Comparison of ENCODE assay signal across 8 cellular contexts in the genomic region with DNA sequence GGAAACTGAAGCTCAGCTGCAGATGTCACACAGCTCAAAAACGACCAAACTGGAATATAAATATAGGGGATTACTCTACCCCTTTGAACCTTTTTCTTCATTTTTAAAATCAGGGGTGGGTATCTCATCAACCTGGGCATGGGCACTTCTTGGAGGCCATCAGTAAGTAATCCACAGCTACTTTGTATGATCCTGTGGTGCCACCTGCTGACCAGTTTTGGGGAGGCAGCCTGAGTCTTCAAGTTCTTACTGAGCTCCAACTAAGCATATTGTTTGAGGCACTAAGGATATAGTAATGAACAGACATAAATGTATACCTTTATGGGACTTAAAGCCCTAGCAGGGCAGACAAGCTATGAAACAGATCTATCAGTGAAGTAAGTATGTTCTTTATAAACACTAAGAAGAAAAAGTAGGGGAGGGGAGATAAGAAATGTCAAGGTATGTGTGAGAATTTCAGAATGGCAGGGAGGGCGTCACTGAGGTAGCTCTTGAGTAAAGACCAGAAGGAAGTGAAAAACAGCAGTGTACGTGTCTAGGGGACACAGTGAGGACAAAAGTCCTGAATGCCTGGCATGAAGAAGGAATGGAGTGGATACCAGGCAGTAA. TPM values are rescaled to one million over a fixed set of nuclear protein-coding genes. Genes with fewer than 3 reads are reported as not detected.
DNase-seq lines count a peak whose midpoint lies in the region; ATAC-seq and TF ChIP-seq lines count a peak whose summit lies in the region.

No MANE protein-coding gene starts in this region.

- ATAC-seq in GM21619 (IDR thresholded peaks at IDR 0.05; ENCODE audit: unreplicated experiment) (peak; percentile 72), GM21360 (IDR thresholded peaks at IDR 0.05; ENCODE audit: unreplicated experiment) (no peak)
- peak; percentile 74 for ATAC-seq in activated CD4-positive, alpha-beta T cell treated with anti-CD3 and anti-CD28 coated beads for 36 hours

- H3K27ac ChIP-seq in liver (ENCODE audit: low read depth in 1 of 2, low read length in 2 of 2): no peak overlapping the region

- peak; percentile 46 for DNase-seq in DMS153 (lab: John Stamatoyannopoulos, UW)
- DNase-seq in NCI-H1694 (lab: John Stamatoyannopoulos, UW): peak; percentile 57
- peak; percentile 77 for DNase-seq in activated CD4-positive, alpha-beta T cell treated with anti-CD3 and anti-CD28 coated beads for 36 hours
- DNase-seq in chondrocyte (ENCODE audit: low spot score): no peak
- peak; percentile 52 for DNase-seq in stimulated activated CD8-positive, alpha-beta memory T cell treated with anti-CD3 and anti-CD28 coated beads, Interleukin-12 subunit alpha, Interleukin-12 subunit beta, amount 100 ng/mL, for 1 hour (ENCODE audit: low read depth)

- CTCF ChIA-PET in activated CD4-positive, alpha-beta T cell treated with anti-CD3 and anti-CD28 coated beads for 36 hours (lab: Charles Lee): interaction anchor here (0.6 to 4.3 kb wide), 39 partner anchors 10 to 1014 kb away, joined by 3 to 86 read pairs (median 5); a partner anchor contains a TSS

- H3K9ac ChIP-seq in liver (ENCODE audit: low read depth in 1 of 2, low read length in 2 of 2): no peak overlapping the region

- WGBS in liver: 43% methylated on average over 3 of the region's 3 CpGs

- no peaks in the 10 kb centered on the region for H3K9me3 Mint-ChIP-seq in activated CD4-positive, alpha-beta T cell treated with anti-CD3 and anti-CD28 coated beads for 36 hours (ENCODE audit: low read depth)
- no peaks in the 10 kb centered on the region for H3K9me3 Mint-ChIP-seq in chondrocyte (ENCODE audit: low read depth)

- H3K4me1 ChIP-seq in liver (ENCODE audit: control insufficient read depth in 4 of 4, insufficient read depth in 4 of 4, low read length in 3 of 4): no peaks in the 10 kb centered on the region

- H3K27ac Mint-ChIP-seq in activated CD4-positive, alpha-beta T cell treated with anti-CD3 and anti-CD28 coated beads for 36 hours: no peak overlapping the region
- no peak overlapping the region for H3K27ac Mint-ChIP-seq in chondrocyte (ENCODE audit: unreplicated experiment)

- H3K9me3 ChIP-seq in liver (ENCODE audit: control insufficient read depth in 4 of 4, low read length in 3 of 4): no peaks in the 10 kb centered on the region

- peak; percentile 91 to 92 for TF ChIP-seq RAD21 in liver (IDR thresholded peaks at IDR 0.05)

- no peaks in the 10 kb centered on the region for H3K36me3 ChIP-seq in liver (ENCODE audit: control insufficient read depth in 4 of 4, insufficient read depth in 3 of 4, low read depth in 1 of 4, low read length in 3 of 4)

- no peaks in the 10 kb centered on the region for H3K27me3 ChIP-seq in liver (ENCODE audit: control insufficient read depth in 4 of 4, insufficient read depth in 4 of 4, low read length in 3 of 4)

- no peak overlapping the region for H3K4me3 ChIP-seq in liver (ENCODE audit: low read depth in 1 of 3, low read length in 3 of 3)

- H3K4me3 Mint-ChIP-seq in activated CD4-positive, alpha-beta T cell treated with anti-CD3 and anti-CD28 coated beads for 36 hours: no peak overlapping the region
- no peak overlapping the region for H3K4me3 Mint-ChIP-seq in chondrocyte (ENCODE audit: unreplicated experiment)

- peak; percentile 96 for TF ChIP-seq CTCF in chondrocyte (IDR thresholded peaks at IDR 0.05)
- peak; percentile 81 for TF ChIP-seq CTCF in liver (IDR thresholded peaks at IDR 0.05; ENCODE audit: low read depth, low read length, missing input control)

- H3K36me3 Mint-ChIP-seq in activated CD4-positive, alpha-beta T cell treated with anti-CD3 and anti-CD28 coated beads for 36 hours (ENCODE audit: low read depth): no peaks in the 10 kb centered on the region
- H3K36me3 Mint-ChIP-seq in chondrocyte (ENCODE audit: low read depth): peaks cover 16% of the 10 kb centered on the region

- H3K4me1 Mint-ChIP-seq in activated CD4-positive, alpha-beta T cell treated with anti-CD3 and anti-CD28 coated beads for 36 hours: no peaks in the 10 kb centered on the region
- no peaks in the 10 kb centered on the region for H3K4me1 Mint-ChIP-seq in chondrocyte (ENCODE audit: low read depth)

- intact Hi-C loops in activated CD4-positive, alpha-beta T cell treated with anti-CD3 and anti-CD28 coated beads for 36 hours (cut with DNase I, micrococcal nuclease): loop anchor here (1.0 to 2.0 kb wide), 5 partner anchors 66 to 207 kb away; no protein-coding TSS in a partner anchor

- POLR2A ChIA-PET in activated CD4-positive, alpha-beta T cell treated with anti-CD3 and anti-CD28 coated beads for 36 hours (lab: Charles Lee): interaction anchor here (0.8 kb wide), 1 partner anchor 112 kb away, joined by 3 read pairs; a partner anchor contains a TSS

- H3K27me3 Mint-ChIP-seq in activated CD4-positive, alpha-beta T cell treated with anti-CD3 and anti-CD28 coated beads for 36 hours: no peaks in the 10 kb centered on the region
- no peaks in the 10 kb centered on the region for H3K27me3 Mint-ChIP-seq in chondrocyte (ENCODE audit: low read depth)

TF ChIP-seq in liver, 16 proteins besides CTCF, POLR2A, EP300 and RAD21:
- TF ChIP-seq YY1 (IDR thresholded peaks at IDR 0.05): no peak

RNA-seq across cellular contexts. Expression of a gene that starts 18.4 kb away (rescaled TPM):
- total RNA-seq in activated CD4-positive, alpha-beta T cell treated with anti-CD3 and anti-CD28 coated beads for 36 hours: under 1 TPM; 0.33 to 0.48 TPM
- 14.1 to 17.2 TPM (median 14.3 TPM) in 3 replicates for total RNA-seq in chondrocyte
- total RNA-seq in liver: 1 to 10 TPM in 1 of 2 donors, under 1 TPM in 1; 0.98 to 1.3 TPM
- polyA plus RNA-seq in liver: under 1 TPM; 0.15 to 0.35 TPM
